In genomic region chr1:12052008-12052573, GRCh38 we compare ENCODE assay signal across 1 cellular context.
TF ChIP-seq lines count a peak whose summit lies in the region.

No MANE protein-coding gene starts in this region.

TF ChIP-seq in GM12878, 131 proteins besides CTCF, POLR2A, EP300 and RAD21 (continued from another document and continues in another):
- TF ChIP-seq ESRRA (IDR thresholded peaks at IDR 0.05; ENCODE audit: low read length) (no peak), SIX5 (IDR thresholded peaks at IDR 0.05; ENCODE audit: low read depth, low read length, severe bottlenecking) (no peak), RFX5 (IDR thresholded peaks at IDR 0.05; ENCODE audit: low read depth, low read length) (peak; percentile 27; the same call in 1 of the 2 replicates), KDM1A (IDR thresholded peaks at IDR 0.05; ENCODE audit: borderline replicate concordance) (no peak), POLR2AphosphoS5 (IDR thresholded peaks at IDR 0.05; ENCODE audit: low read length) (peak; percentile 50; the same call in 1 of the 2 replicates), SIN3A (IDR thresholded peaks at IDR 0.05; ENCODE audit: low read depth, low read length) (no peak), ATF7 (IDR thresholded peaks at IDR 0.05; ENCODE audit: low read depth) (peak; percentile 85), ZNF207 (IDR thresholded peaks at IDR 0.05; ENCODE audit: borderline replicate concordance) (peak; percentile 91; the same call in 1 of the 2 replicates), NBN (IDR thresholded peaks at IDR 0.05) (peak; percentile 86), NFXL1 (IDR thresholded peaks at IDR 0.05; ENCODE audit: borderline replicate concordance) (no peak), CBFB (IDR thresholded peaks at IDR 0.05; ENCODE audit: low read depth) (peak; percentile 87), BRCA1 (IDR thresholded peaks at IDR 0.05; ENCODE audit: low read depth, low read length) (no peak), CBX3 (IDR thresholded peaks at IDR 0.05; ENCODE audit: borderline replicate concordance, low read depth) (no peak), MXI1 (IDR thresholded peaks at IDR 0.05; ENCODE audit: low read depth, low read length) (no peak), SKIL (IDR thresholded peaks at IDR 0.05; ENCODE audit: low read depth, poor library complexity, severe bottlenecking) (peak; percentile 92), BHLHE40 (IDR thresholded peaks at IDR 0.05; ENCODE audit: borderline replicate concordance in 1 of 2, low read depth in 2 of 2, low read length in 1 of 2) (peak; percentile 81; a peak in 3 of 4 replicates), RELB (IDR thresholded peaks at IDR 0.05; ENCODE audit: low read depth) (peak; percentile 84), ZSCAN29 (IDR thresholded peaks at IDR 0.05) (peak; percentile 24; the same call in 1 of the 2 replicates), TBL1XR1 (IDR thresholded peaks at IDR 0.05; ENCODE audit: low read depth, low read length) (peak; percentile 81; the same call in 1 of the 2 replicates), EZH2 (IDR thresholded peaks at IDR 0.05; ENCODE audit: borderline replicate concordance, control insufficient read depth, low read depth, low read length) (no peak), USF1 (IDR thresholded peaks at IDR 0.05; ENCODE audit: borderline replicate concordance, extremely low read length, insufficient read depth, low read depth, low read length) (no peak), IKZF2 (IDR thresholded peaks at IDR 0.05) (peak; percentile 93 to 96), TCF7 (IDR thresholded peaks at IDR 0.05; ENCODE audit: borderline replicate concordance) (peak; percentile 69), RB1 (IDR thresholded peaks at IDR 0.05; ENCODE audit: borderline replicate concordance) (0 out of 2 replicates have a peak, but pooled peaks have one; percentile 22), MYC (IDR thresholded peaks at IDR 0.05; ENCODE audit: insufficient read depth, insufficient read length, insufficient replicate concordance, low read length, severe bottlenecking) (no peak), NKRF (conservative IDR thresholded peaks at IDR 0.05) (no peak; the same call in 1 of the 2 replicates), DPF2 (IDR thresholded peaks at IDR 0.05) (peak; percentile 99), CUX1 (IDR thresholded peaks at IDR 0.05; ENCODE audit: insufficient replicate concordance, low read depth, low read length) (peak; percentile 91), SMC3 (IDR thresholded peaks at IDR 0.05; ENCODE audit: borderline replicate concordance, low read length) (peak; percentile 5; the same call in 1 of the 2 replicates), ZNF592 (IDR thresholded peaks at IDR 0.05) (0 out of 2 replicates have a peak, but pooled peaks have one; percentile 63), TCF3 (IDR thresholded peaks at IDR 0.05; ENCODE audit: borderline replicate concordance, insufficient read depth, low read depth, low read length) (peak; percentile 92), EGR1 (IDR thresholded peaks at IDR 0.05; ENCODE audit: borderline replicate concordance in 1 of 2, low read depth in 2 of 2, low read length in 2 of 2) (peak in 1 of 2 experiments; percentile 22; a peak in 1 of 3 replicates), MEF2B (IDR thresholded peaks at IDR 0.05; ENCODE audit: partially characterized antibody, poor library complexity, severe bottlenecking) (peak; percentile 98), KAT2A (conservative IDR thresholded peaks at IDR 0.05; ENCODE audit: control insufficient read depth, low read depth, low read length) (no peak), CHD4 (IDR thresholded peaks at IDR 0.05) (no peak), SUPT20H (IDR thresholded peaks at IDR 0.05; ENCODE audit: borderline replicate concordance, control insufficient read depth, low read depth, low read length) (no peak), PAX8 (IDR thresholded peaks at IDR 0.05) (no peak), SRF (IDR thresholded peaks at IDR 0.05; ENCODE audit: low read depth in 2 of 2, low read length in 2 of 2) (peak in 1 of 2 experiments; percentile 72; a peak in 2 of 4 replicates), STAT3 (IDR thresholded peaks at IDR 0.05; ENCODE audit: low read depth, low read length) (peak; percentile 74; the same call in 1 of the 2 replicates), TAF1 (IDR thresholded peaks at IDR 0.05; ENCODE audit: borderline replicate concordance, low read depth, low read length) (peak; percentile 70; the same call in 1 of the 2 replicates), STAT1 (conservative IDR thresholded peaks at IDR 0.05) (no peak), MYB (IDR thresholded peaks at IDR 0.05; ENCODE audit: borderline replicate concordance, low read depth, low read length) (no peak), E2F4 (IDR thresholded peaks at IDR 0.05; ENCODE audit: low read depth, low read length) (no peak), PKNOX1 (IDR thresholded peaks at IDR 0.05) (peak; percentile 76), BMI1 (IDR thresholded peaks at IDR 0.05; ENCODE audit: borderline replicate concordance) (no peak; the same call in 1 of the 2 replicates)
